In genomic region chr4:40439519-40439918, GRCh38 we compare ENCODE assay signal across 33 cellular contexts.
"Had no signal": no experiment of that assay in that cellular context is flagged by ENCODE, and none has a peak within 500 bp of the region (broad histone marks: within the 10 kb centered on the region; RNA-seq: fewer than 3 reads in every experiment).

No MANE protein-coding gene starts in this region.

- H3K36me3 Mint-ChIP-seq: naive thymus-derived CD8-positive, alpha-beta T cell; stimulated activated effector memory CD8-positive, alpha-beta T cell treated with anti-CD3 and anti-CD28 coated beads, Interleukin-12 subunit alpha, Interleukin-12 subunit beta, amount 100 ng/mL, for 72 hours had no signal

- DNase-seq: activated CD8-positive, alpha-beta memory T cell treated with anti-CD3 and anti-CD28 coated beads, Interleukin-2, amount 50 U/mL, for 4 hours; activated effector memory CD4-positive, alpha-beta T cell treated with anti-CD3 and anti-CD28 coated beads, Interleukin-2, amount 50 U/mL, for 16 hours; activated T-cell treated with anti-CD3 and anti-CD28 coated beads, Interleukin-2, amount 50 U/mL, for 1 hour; adrenal gland; aorta; body of pancreas; cerebellar nuclear complex; colonic mucosa; dorsolateral prefrontal cortex; effector memory CD4-positive, alpha-beta T cell; erythroblast; islet precursor cell; left cardiac atrium; midbrain; naive thymus-derived CD8-positive, alpha-beta T cell; occipital lobe; psoas muscle; sigmoid colon; small intestine; stimulated activated CD4-positive, alpha-beta T cell treated with anti-CD3 and anti-CD28 coated beads, Interleukin-4, amount 100 ng/mL, for 24 hours; T-helper 1 cell; T-helper 9 cell; upper lobe of left lung had no signal

- H3K9me3 Mint-ChIP-seq: activated naive CD4-positive, alpha-beta T cell treated with anti-CD3 and anti-CD28 coated beads, Interleukin-2, amount 50 U/mL, for 72 hours; stimulated activated effector memory CD8-positive, alpha-beta T cell treated with anti-CD3 and anti-CD28 coated beads, Interleukin-12 subunit alpha, Interleukin-12 subunit beta, amount 100 ng/mL, for 72 hours; stimulated activated naive CD8-positive, alpha-beta T cell treated with anti-CD3 and anti-CD28 coated beads, Interleukin-15, Interleukin-2, amounts not matched to agents 100 ng/mL and 50 ng/mL, for 24 hours had no signal

- H2AFZ ChIP-seq: hepatocyte, parathyroid adenoma had no signal

- H3K4me1 ChIP-seq: colonic mucosa, gastroesophageal sphincter, parathyroid adenoma, psoas muscle, sigmoid colon, upper lobe of left lung had no signal

- H3K4me3 Mint-ChIP-seq: neural crest cell; stimulated activated effector memory CD8-positive, alpha-beta T cell treated with anti-CD3 and anti-CD28 coated beads, Interleukin-12 subunit alpha, Interleukin-12 subunit beta, amount 100 ng/mL, for 72 hours; stimulated activated naive CD8-positive, alpha-beta T cell treated with anti-CD3 and anti-CD28 coated beads, Interleukin-15, Interleukin-2, amounts not matched to agents 100 ng/mL and 50 ng/mL, for 24 hours had no signal

- H3K4me1 Mint-ChIP-seq: neural crest cell; stimulated activated effector memory CD8-positive, alpha-beta T cell treated with anti-CD3 and anti-CD28 coated beads, Interleukin-12 subunit alpha, Interleukin-12 subunit beta, amount 100 ng/mL, for 72 hours had no signal

- H3K4me3 ChIP-seq: adrenal gland, body of pancreas, colonic mucosa, dorsolateral prefrontal cortex, gastroesophageal sphincter, hepatocyte, psoas muscle, sigmoid colon, thoracic aorta, upper lobe of left lung had no signal

- H3K36me3 ChIP-seq: colonic mucosa, gastroesophageal sphincter, sigmoid colon, thoracic aorta had no signal

- H3K9me3 ChIP-seq: adrenal gland, body of pancreas, colonic mucosa, psoas muscle, sigmoid colon, thoracic aorta, upper lobe of left lung had no signal

- H3K27ac Mint-ChIP-seq: stimulated activated effector memory CD8-positive, alpha-beta T cell treated with anti-CD3 and anti-CD28 coated beads, Interleukin-12 subunit alpha, Interleukin-12 subunit beta, amount 100 ng/mL, for 72 hours; stimulated activated naive CD8-positive, alpha-beta T cell treated with anti-CD3 and anti-CD28 coated beads, Interleukin-15, Interleukin-2, amounts not matched to agents 100 ng/mL and 50 ng/mL, for 24 hours had no signal

- H3K27ac ChIP-seq: adrenal gland, colonic mucosa, dorsolateral prefrontal cortex, gastroesophageal sphincter, hepatocyte, parathyroid adenoma, psoas muscle, sigmoid colon, thoracic aorta, upper lobe of left lung, VCaP had no signal

- H3K27me3 Mint-ChIP-seq: naive thymus-derived CD8-positive, alpha-beta T cell; stimulated activated naive CD8-positive, alpha-beta T cell treated with anti-CD3 and anti-CD28 coated beads, Interleukin-15, Interleukin-2, amounts not matched to agents 100 ng/mL and 50 ng/mL, for 24 hours had no signal

- ATAC-seq: activated CD4-positive, CD25-positive, alpha-beta regulatory T cell treated with anti-CD3 and anti-CD28 coated beads, Interleukin-2, amount 50 U/mL, for 24 hours; body of pancreas; gastroesophageal sphincter; left cardiac atrium; naive thymus-derived CD8-positive, alpha-beta T cell; psoas muscle; stimulated activated effector memory CD8-positive, alpha-beta T cell treated with anti-CD3 and anti-CD28 coated beads, Interleukin-12 subunit alpha, Interleukin-12 subunit beta, amount 100 ng/mL, for 72 hours had no signal

- H3K4me2 ChIP-seq: hepatocyte had no signal

- H3K27me3 ChIP-seq: adrenal gland, body of pancreas, colonic mucosa, gastroesophageal sphincter, hepatocyte, sigmoid colon, upper lobe of left lung had no signal
